In genomic region chr3:47405820-47406761, GRCh38 we compare ENCODE assay signal across 16 cellular contexts. TPM values are rescaled to one million over a fixed set of nuclear protein-coding genes. Genes with fewer than 3 reads are reported as not detected.
A peak's percentile ranks its signal among the peaks of the same experiment; 100 is the strongest.
DNase-seq lines count a peak whose midpoint lies in the region; ATAC-seq and TF ChIP-seq lines count a peak whose summit lies in the region.
"Had no signal": no experiment of that assay in that cellular context is flagged by ENCODE, and none has a peak within 500 bp of the region (broad histone marks: within the 10 kb centered on the region; RNA-seq: fewer than 3 reads in every experiment).

No MANE protein-coding gene starts in this region.

- no peak for TF ChIP-seq EP300 in gastroesophageal sphincter (IDR thresholded peaks at IDR 0.05)

- H3K9me3 Mint-ChIP-seq in activated CD8-positive, alpha-beta T cell treated with anti-CD3 and anti-CD28 coated beads, Interleukin-2, amount 10 ng/mL, durations not matched to agents 7 days and 5 days (ENCODE audit: insufficient read depth): no peaks in the 10 kb centered on the region
- no peaks in the 10 kb centered on the region for H3K9me3 Mint-ChIP-seq in activated CD8-positive, alpha-beta T cell treated with anti-CD3 and anti-CD28 coated beads for 36 hours
- H3K9me3 Mint-ChIP-seq: activated T-cell treated with anti-CD3 and anti-CD28 coated beads, Interleukin-2, amount 50 U/mL, for 72 hours; stimulated activated effector memory CD8-positive, alpha-beta T cell treated with anti-CD3 and anti-CD28 coated beads, Interleukin-12 subunit alpha, Interleukin-12 subunit beta, amount 100 ng/mL, for 72 hours had no signal

- no peaks in the 10 kb centered on the region for H3F3A ChIP-seq in MM.1S (ENCODE audit: insufficient read depth, low read length)

- H3K27me3 Mint-ChIP-seq in activated CD8-positive, alpha-beta T cell treated with anti-CD3 and anti-CD28 coated beads, Interleukin-2, amount 10 ng/mL, durations not matched to agents 7 days and 5 days (ENCODE audit: low read depth): no peaks in the 10 kb centered on the region
- H3K27me3 Mint-ChIP-seq in activated CD8-positive, alpha-beta T cell treated with anti-CD3 and anti-CD28 coated beads for 36 hours: no peaks in the 10 kb centered on the region

- H4K20me1 ChIP-seq in MM.1S (ENCODE audit: insufficient read depth, low read length): no peaks in the 10 kb centered on the region
- H4K20me1 ChIP-seq in osteoblast (ENCODE audit: insufficient read depth, low read length): peaks cover 19% of the 10 kb centered on the region

- no peaks in the 10 kb centered on the region for H3K9me2 ChIP-seq in MM.1S (replicated peaks; ENCODE audit: insufficient read depth, low read length)

- H3K36me3 ChIP-seq in WERI-Rb-1: peaks cover 55% of the 10 kb centered on the region
- H3K36me3 ChIP-seq in gastroesophageal sphincter: peaks cover 0 to 72% of the 10 kb centered on the region in 2 donors
- H3K36me3 ChIP-seq in thoracic aorta: peaks cover 53% of the 10 kb centered on the region
- peaks cover 5% of the 10 kb centered on the region; the same call in 1 of the 2 replicates for H3K36me3 ChIP-seq in MM.1S (replicated peaks; ENCODE audit: insufficient read depth, low read length)
- H3K36me3 ChIP-seq in osteoblast (ENCODE audit: insufficient read depth, low read length): peaks cover 21% of the 10 kb centered on the region

- H3K4me1 ChIP-seq in gastroesophageal sphincter (peaks cover 6 to 27% (median 16%) of the 10 kb centered on the region in 3 donors), thoracic aorta (ENCODE audit: control insufficient read depth in 1 of 2, low read depth in 2 of 2) (peaks cover 6 to 24% of the 10 kb centered on the region in 2 donors), MM.1S (ENCODE audit: low read length) (no peaks in the 10 kb centered on the region), osteoblast (ENCODE audit: insufficient read depth, low read length) (peaks cover 15% of the 10 kb centered on the region)

- H3K36me3 Mint-ChIP-seq in activated CD8-positive, alpha-beta T cell treated with anti-CD3 and anti-CD28 coated beads, Interleukin-2, amount 10 ng/mL, durations not matched to agents 7 days and 5 days (ENCODE audit: low read depth): peaks cover 7% of the 10 kb centered on the region
- H3K36me3 Mint-ChIP-seq in activated CD8-positive, alpha-beta T cell treated with anti-CD3 and anti-CD28 coated beads for 36 hours (ENCODE audit: low read depth): peaks cover 4% of the 10 kb centered on the region

- WGBS in gastroesophageal sphincter (ENCODE audit: low coverage in 1 of 2), 2 donors: 80 to 93% methylated on average over 3 to 8 of the region's 31 CpGs

- no peak overlapping the region for H3K4me3 Mint-ChIP-seq in activated CD8-positive, alpha-beta T cell treated with anti-CD3 and anti-CD28 coated beads, Interleukin-2, amount 10 ng/mL, durations not matched to agents 7 days and 5 days
- H3K4me3 Mint-ChIP-seq in activated CD8-positive, alpha-beta T cell treated with anti-CD3 and anti-CD28 coated beads for 36 hours: no peak overlapping the region
- H3K4me3 Mint-ChIP-seq: activated T-cell treated with anti-CD3 and anti-CD28 coated beads, Interleukin-2, amount 50 U/mL, for 72 hours; stimulated activated effector memory CD8-positive, alpha-beta T cell treated with anti-CD3 and anti-CD28 coated beads, Interleukin-12 subunit alpha, Interleukin-12 subunit beta, amount 100 ng/mL, for 72 hours had no signal

- peaks cover 12% of the 10 kb centered on the region for H3K4me1 Mint-ChIP-seq in activated CD8-positive, alpha-beta T cell treated with anti-CD3 and anti-CD28 coated beads, Interleukin-2, amount 10 ng/mL, durations not matched to agents 7 days and 5 days (ENCODE audit: low read depth)
- H3K4me1 Mint-ChIP-seq in activated CD8-positive, alpha-beta T cell treated with anti-CD3 and anti-CD28 coated beads for 36 hours (ENCODE audit: low read depth): no peaks in the 10 kb centered on the region
- H3K4me1 Mint-ChIP-seq: stimulated activated effector memory CD8-positive, alpha-beta T cell treated with anti-CD3 and anti-CD28 coated beads, Interleukin-12 subunit alpha, Interleukin-12 subunit beta, amount 100 ng/mL, for 72 hours had no signal

- CTCF ChIA-PET in activated CD8-positive, alpha-beta T cell treated with anti-CD3 and anti-CD28 coated beads, Interleukin-2, amount 10 ng/mL, durations not matched to agents 7 days and 5 days (lab: Charles Lee): interaction anchor here (0.8 to 1.8 kb wide), 3 partner anchors 15 to 374 kb away, joined by 3 to 7 read pairs (median 3); no protein-coding TSS in a partner anchor
- CTCF ChIA-PET in activated CD8-positive, alpha-beta T cell treated with anti-CD3 and anti-CD28 coated beads for 36 hours (lab: Charles Lee): interaction anchor here (1.0 to 1.4 kb wide), 2 partner anchors 14 to 85 kb away, joined by 3 to 4 read pairs; no protein-coding TSS in a partner anchor

- H3K79me2 ChIP-seq in MM.1S (ENCODE audit: low read length): peaks cover 35% of the 10 kb centered on the region
- peaks cover 42% of the 10 kb centered on the region for H3K79me2 ChIP-seq in osteoblast (ENCODE audit: insufficient read depth, low read length)

- no peak overlapping the region for H3K4me2 ChIP-seq in MM.1S (ENCODE audit: low read depth, low read length)
- H3K4me2 ChIP-seq in osteoblast (ENCODE audit: insufficient read depth, low read length): no peak overlapping the region
- H3K4me2 ChIP-seq: A549 had no signal

- no peak for DNase-seq in activated CD8-positive, alpha-beta T cell treated with anti-CD3 and anti-CD28 coated beads, Interleukin-2, amount 10 ng/mL, durations not matched to agents 7 days and 5 days
- no peak for DNase-seq in activated CD8-positive, alpha-beta T cell treated with anti-CD3 and anti-CD28 coated beads for 36 hours
- DNase-seq in WERI-Rb-1 (no peak), thoracic aorta (ENCODE audit: low spot score) (no peak), MM.1S (no peak), osteoblast (ENCODE audit: insufficient read length, low spot score, missing footprints) (no peak)
- DNase-seq: activated T-cell treated with anti-CD3 and anti-CD28 coated beads, Interleukin-2, amount 50 U/mL, for 72 hours; DMS 273 treated with DMSO at 0.1 percent for 48 hours; effector memory CD4-positive, alpha-beta T cell; islet precursor cell; NCI-H2171; stimulated activated CD4-positive, alpha-beta T cell treated with anti-CD3 and anti-CD28 coated beads, Interleukin-4, amount 100 ng/mL, for 24 hours had no signal

- H3K27ac ChIP-seq in WERI-Rb-1 (peak overlapping the region; percentile 73), gastroesophageal sphincter (peak overlapping the region; percentile 8 to 85 (median 76)), thoracic aorta (peak overlapping the region; percentile 55 to 72), MM.1S (ENCODE audit: low read length) (no peak overlapping the region), osteoblast (ENCODE audit: low read depth, low read length) (no peak overlapping the region)
- H3K27ac ChIP-seq: A549 had no signal

- TF ChIP-seq CTCF in activated CD8-positive, alpha-beta T cell treated with anti-CD3 and anti-CD28 coated beads for 36 hours (IDR thresholded peaks at IDR 0.05): no peak
- TF ChIP-seq CTCF in WERI-Rb-1 (IDR thresholded peaks at IDR 0.05; ENCODE audit: low read depth, low read length): no peak
- no peak for TF ChIP-seq CTCF in gastroesophageal sphincter (IDR thresholded peaks at IDR 0.05)
- no peak for TF ChIP-seq CTCF in thoracic aorta (IDR thresholded peaks at IDR 0.05)
- no peak for TF ChIP-seq CTCF in MM.1S (IDR thresholded peaks at IDR 0.05; ENCODE audit: low read length)
- TF ChIP-seq CTCF in osteoblast (IDR thresholded peaks at IDR 0.05; ENCODE audit: extremely low read depth, low read depth, low read length): no peak

- POLR2A ChIA-PET in activated CD8-positive, alpha-beta T cell treated with anti-CD3 and anti-CD28 coated beads, Interleukin-2, amount 10 ng/mL, durations not matched to agents 7 days and 5 days (lab: Charles Lee): no interaction called here
- POLR2A ChIA-PET in activated CD8-positive, alpha-beta T cell treated with anti-CD3 and anti-CD28 coated beads for 36 hours (lab: Charles Lee): no interaction called here

- H2AFZ ChIP-seq in MM.1S (ENCODE audit: low read length) (no peak overlapping the region), osteoblast (ENCODE audit: low read length) (no peak overlapping the region)

- ATAC-seq in activated CD8-positive, alpha-beta T cell treated with anti-CD3 and anti-CD28 coated beads, Interleukin-2, amount 10 ng/mL, durations not matched to agents 7 days and 5 days: no peak
- ATAC-seq in activated CD8-positive, alpha-beta T cell treated with anti-CD3 and anti-CD28 coated beads for 36 hours: no peak
- ATAC-seq in gastroesophageal sphincter (no peak), thoracic aorta (ENCODE audit: insufficient number of reproducible peaks, low FRiP score, low read depth) (no peak), GM18505 (IDR thresholded peaks at IDR 0.05; ENCODE audit: unreplicated experiment) (no peak)
- ATAC-seq: activated T-cell treated with anti-CD3 and anti-CD28 coated beads, Interleukin-2, amount 50 U/mL, for 72 hours had no signal

- H3K27ac Mint-ChIP-seq in activated CD8-positive, alpha-beta T cell treated with anti-CD3 and anti-CD28 coated beads, Interleukin-2, amount 10 ng/mL, durations not matched to agents 7 days and 5 days: peak overlapping the region; percentile 52
- no peak overlapping the region for H3K27ac Mint-ChIP-seq in activated CD8-positive, alpha-beta T cell treated with anti-CD3 and anti-CD28 coated beads for 36 hours
- H3K27ac Mint-ChIP-seq: activated T-cell treated with anti-CD3 and anti-CD28 coated beads, Interleukin-2, amount 50 U/mL, for 72 hours had no signal

- H3K27me3 ChIP-seq in WERI-Rb-1 (ENCODE audit: insufficient read depth, low read depth, severe bottlenecking) (no peaks in the 10 kb centered on the region), gastroesophageal sphincter (no peaks in the 10 kb centered on the region), thoracic aorta (replicated peaks; ENCODE audit: insufficient read depth) (no peaks in the 10 kb centered on the region), MM.1S (replicated peaks; ENCODE audit: insufficient read depth, low read length) (no peaks in the 10 kb centered on the region), osteoblast (ENCODE audit: insufficient read depth, low read length) (no peaks in the 10 kb centered on the region)

- H3K9ac ChIP-seq in MM.1S (ENCODE audit: low read length): no peak overlapping the region

- no peaks in the 10 kb centered on the region for H3K9me3 ChIP-seq in WERI-Rb-1 (ENCODE audit: severe bottlenecking)
- H3K9me3 ChIP-seq in gastroesophageal sphincter: no peaks in the 10 kb centered on the region
- H3K9me3 ChIP-seq in thoracic aorta: no peaks in the 10 kb centered on the region
- H3K9me3 ChIP-seq in MM.1S (replicated peaks; ENCODE audit: insufficient read depth, low read length): no peaks in the 10 kb centered on the region
- H3K9me3 ChIP-seq in osteoblast (ENCODE audit: low read depth, low read length): no peaks in the 10 kb centered on the region
- H3K9me3 ChIP-seq: A549 had no signal

- H3K4me3 ChIP-seq in WERI-Rb-1 (ENCODE audit: low read depth, low read length): no peak overlapping the region
- no peak overlapping the region for H3K4me3 ChIP-seq in gastroesophageal sphincter
- H3K4me3 ChIP-seq in thoracic aorta: no peak overlapping the region
- H3K4me3 ChIP-seq in MM.1S (ENCODE audit: low read length): no peak overlapping the region
- H3K4me3 ChIP-seq in osteoblast (ENCODE audit: insufficient read depth, low read length): no peak overlapping the region
- H3K4me3 ChIP-seq: A549 had no signal

- intact Hi-C loops in activated CD8-positive, alpha-beta T cell treated with anti-CD3 and anti-CD28 coated beads for 36 hours (cut with micrococcal nuclease): no loop called here

- no peak for TF ChIP-seq POLR2A in gastroesophageal sphincter (IDR thresholded peaks at IDR 0.05)
- TF ChIP-seq POLR2A in GM18505 (IDR thresholded peaks at IDR 0.05; ENCODE audit: borderline replicate concordance, extremely low read depth, insufficient read depth, insufficient read length): no peak

RNA-seq across cellular contexts. Expression of gene PTPN23, which starts 25.3 kb away (rescaled TPM):
- 10 to 100 TPM; 31.0 to 33.2 TPM for total RNA-seq in activated CD8-positive, alpha-beta T cell treated with anti-CD3 and anti-CD28 coated beads, Interleukin-2, amount 10 ng/mL, durations not matched to agents 7 days and 5 days
- total RNA-seq in activated CD8-positive, alpha-beta T cell treated with anti-CD3 and anti-CD28 coated beads for 36 hours: 10 to 100 TPM; 20.7 to 22.6 TPM
- total RNA-seq in gastroesophageal sphincter: 10 to 100 TPM in 3 of 4 donors, 1 to 10 TPM in 1; 9.1 to 34.2 (median 19.5) TPM
- 10 to 100 TPM; 32.2 to 50.4 TPM for total RNA-seq in thoracic aorta
- total RNA-seq in osteoblast: 22.4 and 30.0 TPM in 2 replicates

Comparison
In these comparisons a context has a peak if more than half of its experiments do, and no peak if none do; other contexts are left out.
1. H3K27ac ChIP-seq: peak in WERI-Rb-1 (single experiment), gastroesophageal sphincter (4 of 4) and thoracic aorta (2 of 2); none in MM.1S (single experiment) and osteoblast (single experiment).